ENCODE assay signal across 20 cellular contexts in the genomic region with DNA sequence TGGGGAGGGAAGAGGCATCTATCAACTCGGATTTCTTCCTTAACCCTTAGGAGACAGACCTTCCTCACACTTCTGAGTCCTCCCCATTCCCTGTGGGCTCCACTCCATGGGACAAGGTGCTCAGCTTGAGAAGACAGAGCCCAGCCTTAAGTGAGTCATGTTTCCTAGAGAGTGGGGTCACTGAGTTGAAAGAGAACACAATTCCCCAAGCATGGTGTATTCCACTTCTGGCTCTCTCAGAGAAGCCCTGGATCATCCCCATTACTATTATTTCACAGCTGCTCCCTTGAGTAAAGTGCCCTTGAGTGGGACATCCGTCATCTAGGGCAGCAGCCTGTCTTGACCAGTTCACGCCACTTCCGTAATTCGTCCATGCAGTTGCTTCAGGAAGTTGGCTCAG.
"Had no signal": no experiment of that assay in that cellular context is flagged by ENCODE, and none has a peak within 500 bp of the region (broad histone marks: within the 10 kb centered on the region; RNA-seq: fewer than 3 reads in every experiment).

No MANE protein-coding gene starts in this region.

- H3K27ac ChIP-seq: coronary artery, spleen, tibial nerve had no signal

- H3K9me3 ChIP-seq: tibial nerve had no signal

- H3K27me3 Mint-ChIP-seq: activated CD4-positive, alpha-beta T cell treated with anti-CD3 and anti-CD28 coated beads for 36 hours; activated naive CD8-positive, alpha-beta T cell; effector memory CD8-positive, alpha-beta T cell had no signal

- H3K27me3 ChIP-seq: tibial nerve had no signal

- H3K4me3 ChIP-seq: coronary artery, spleen, tibial nerve had no signal

- H3K4me1 ChIP-seq: spleen had no signal

- H3K4me3 Mint-ChIP-seq: activated CD4-positive, alpha-beta T cell treated with anti-CD3 and anti-CD28 coated beads for 36 hours; activated naive CD8-positive, alpha-beta T cell; activated T-cell treated with anti-CD3 and anti-CD28 coated beads, Interleukin-2, amount 50 U/mL, for 72 hours; effector memory CD8-positive, alpha-beta T cell; naive thymus-derived CD4-positive, alpha-beta T cell; neural crest cell had no signal

- H3K36me3 ChIP-seq: spleen, tibial nerve had no signal

- H3K36me3 Mint-ChIP-seq: activated naive CD8-positive, alpha-beta T cell; naive thymus-derived CD4-positive, alpha-beta T cell had no signal

- DNase-seq: activated CD4-positive, alpha-beta T cell treated with anti-CD3 and anti-CD28 coated beads for 36 hours; activated CD4-positive, alpha-beta T cell treated with anti-CD3 and anti-CD28 coated beads, Interleukin-2, amount 50 U/mL, for 4 hours; activated CD4-positive, CD25-positive, alpha-beta regulatory T cell; activated naive CD4-positive, alpha-beta T cell treated with Interleukin-2 at 50 U/mL for 16 hours; activated T-cell treated with anti-CD3 and anti-CD28 coated beads for 4 hours; activated T-cell treated with anti-CD3 and anti-CD28 coated beads, Interleukin-2, amount 50 U/mL, for 72 hours; anterior cingulate cortex; effector memory CD8-positive, alpha-beta T cell; left colon; midbrain; naive thymus-derived CD4-positive, alpha-beta T cell; occipital lobe; right cardiac atrium; spleen; stimulated activated CD4-positive, alpha-beta T cell treated with anti-CD3 and anti-CD28 coated beads, Interleukin-2, amount 100 ng/mL, for 48 hours; stimulated activated naive CD4-positive, alpha-beta T cell treated with Interleukin-2 at 50 U/mL for 16 hours had no signal

- H3K27ac Mint-ChIP-seq: activated CD4-positive, alpha-beta T cell treated with anti-CD3 and anti-CD28 coated beads for 36 hours; activated naive CD8-positive, alpha-beta T cell; activated T-cell treated with anti-CD3 and anti-CD28 coated beads, Interleukin-2, amount 50 U/mL, for 72 hours; effector memory CD8-positive, alpha-beta T cell; naive thymus-derived CD4-positive, alpha-beta T cell had no signal

- H3K4me1 Mint-ChIP-seq: activated CD4-positive, alpha-beta T cell treated with anti-CD3 and anti-CD28 coated beads for 36 hours had no signal
